18 cellular contexts compared by ENCODE assay signal in the genomic region with DNA sequence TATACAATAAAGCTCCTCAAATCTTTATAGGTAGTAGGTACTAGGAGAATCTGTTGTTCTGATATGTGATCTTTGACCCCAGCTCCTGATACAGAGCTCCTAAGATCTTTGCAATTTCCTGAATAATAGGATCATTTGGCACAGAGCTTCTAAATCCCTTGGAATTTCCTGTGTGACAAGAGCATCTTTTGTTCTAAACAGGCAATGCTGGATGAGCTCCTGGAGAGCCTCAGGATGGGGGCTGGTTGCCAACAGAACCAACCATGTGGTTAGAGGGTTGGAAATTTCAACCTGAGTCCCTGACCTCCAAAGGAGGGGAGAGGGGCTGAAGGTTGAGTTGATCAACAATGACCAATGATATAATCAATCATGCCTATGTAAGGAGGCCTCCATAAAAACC.
DNase-seq lines count a peak whose midpoint lies in the region; TF ChIP-seq lines count a peak whose summit lies in the region.
"Had no signal": no experiment of that assay in that cellular context is flagged by ENCODE, and none has a peak within 500 bp of the region (broad histone marks: within the 10 kb centered on the region; RNA-seq: fewer than 3 reads in every experiment).

No MANE protein-coding gene starts in this region.

- H3K4me3 ChIP-seq in endodermal cell (ENCODE audit: low read length) (peak overlapping the region; percentile 30), neuronal stem cell (ENCODE audit: low read length in 2 of 2) (no peak overlapping the region)
- H3K4me3 ChIP-seq: BLaER1 treated with 17β-estradiol and CSF1 and Interleukin-3, amounts not matched to agents 10 nM and 100 nM; GM23248 had no signal

- H3K27ac ChIP-seq in endodermal cell (ENCODE audit: low read depth, low read length) (no peak overlapping the region), neuronal stem cell (replicated peaks; ENCODE audit: low read length) (peak overlapping the region; percentile 29)
- H3K27ac ChIP-seq: GM23248 had no signal

- H2BK5ac ChIP-seq in neuronal stem cell (ENCODE audit: low read length) = no peak overlapping the region

- TF ChIP-seq CTCF in endodermal cell (conservative IDR thresholded peaks at IDR 0.05) = no peak
- TF ChIP-seq CTCF in nephron progenitor cell (IDR thresholded peaks at IDR 0.05) = no peak

- H3K27ac Mint-ChIP-seq in endodermal cell = no peak overlapping the region
- no peak overlapping the region for H3K27ac Mint-ChIP-seq in nephron progenitor cell
- H3K27ac Mint-ChIP-seq: CD4-positive, CD25-positive, alpha-beta regulatory T cell; IgD-negative memory B cell had no signal

- peaks cover 17% of the 10 kb centered on the region for H3K4me1 Mint-ChIP-seq in endodermal cell
- H3K4me1 Mint-ChIP-seq in nephron progenitor cell = peaks cover 11% of the 10 kb centered on the region
- H3K4me1 Mint-ChIP-seq: CD4-positive, CD25-positive, alpha-beta regulatory T cell; IgD-negative memory B cell had no signal

- no peaks in the 10 kb centered on the region for H3K27me3 ChIP-seq in endodermal cell (ENCODE audit: control insufficient read depth, insufficient read depth, low read length, poor library complexity, severe bottlenecking)
- no peaks in the 10 kb centered on the region for H3K27me3 ChIP-seq in neuronal stem cell (ENCODE audit: control insufficient read depth in 3 of 3, insufficient read depth in 3 of 3, low read depth in 1 of 3, low read length in 3 of 3)
- H3K27me3 ChIP-seq: BLaER1 treated with 17β-estradiol and CSF1 and Interleukin-3, amounts not matched to agents 10 nM and 100 nM had no signal

- no peak overlapping the region for H2BK12ac ChIP-seq in neuronal stem cell (ENCODE audit: low read length)

- H3K9ac ChIP-seq in endodermal cell (ENCODE audit: extremely low read depth, low read length, poor library complexity, severe bottlenecking) (no peak overlapping the region), neuronal stem cell (ENCODE audit: low read depth, low read length, poor library complexity) (no peak overlapping the region)
- H3K9ac ChIP-seq: BLaER1 treated with 17β-estradiol and CSF1 and Interleukin-3, amounts not matched to agents 10 nM and 100 nM; GM23248 had no signal

- DNase-seq in NCI-H748 (lab: John Stamatoyannopoulos, UW; ENCODE audit: unreplicated experiment) (peak; percentile 30), NCI-H748 treated with DMSO at 0.1 percent for 48 hours (lab: John Stamatoyannopoulos, UW) (no peak), NCI-H69 (lab: John Stamatoyannopoulos, UW) (peak; percentile 83), endodermal cell (peak; percentile 57), neuronal stem cell (ENCODE audit: low spot score) (peak; percentile 6), NCI-H2227 treated with DMSO at 0.1 percent for 48 hours (lab: John Stamatoyannopoulos, UW) (no peak), nephron progenitor cell (no peak), NCI-H2196 (lab: John Stamatoyannopoulos, UW; ENCODE audit: unreplicated experiment) (no peak)
- DNase-seq: 8988T; ACHN; CD4-positive, CD25-positive, alpha-beta regulatory T cell; DMS153; DMS79 treated with DMSO at 0.1 percent for 48 hours; EL; GDM1; GM23248 had no signal

- H3K36me3 Mint-ChIP-seq in endodermal cell (ENCODE audit: low read depth) (no peaks in the 10 kb centered on the region), nephron progenitor cell (ENCODE audit: low read depth) (no peaks in the 10 kb centered on the region)
- H3K36me3 Mint-ChIP-seq: CD4-positive, CD25-positive, alpha-beta regulatory T cell; IgD-negative memory B cell had no signal

- H3K79me1 ChIP-seq in neuronal stem cell (ENCODE audit: low read depth, low read length) = no peaks in the 10 kb centered on the region

- no peaks in the 10 kb centered on the region for H3K9me3 ChIP-seq in endodermal cell (ENCODE audit: control insufficient read depth, low read length)
- no peaks in the 10 kb centered on the region for H3K9me3 ChIP-seq in neuronal stem cell (replicated peaks in 1 of 2; ENCODE audit: control insufficient read depth in 2 of 2, insufficient read depth in 1 of 2, low read depth in 1 of 2, low read length in 2 of 2)
- H3K9me3 ChIP-seq: BLaER1 treated with 17β-estradiol and CSF1 and Interleukin-3, amounts not matched to agents 10 nM and 100 nM had no signal

- no peak overlapping the region for H3K23ac ChIP-seq in neuronal stem cell (ENCODE audit: low read depth, low read length, poor library complexity)

- H4K8ac ChIP-seq in neuronal stem cell (ENCODE audit: low read depth, low read length) = no peak overlapping the region

- no peak overlapping the region for H2BK15ac ChIP-seq in neuronal stem cell (ENCODE audit: low read length)

- H3K4me3 Mint-ChIP-seq in endodermal cell (no peak overlapping the region), nephron progenitor cell (no peak overlapping the region)
- H3K4me3 Mint-ChIP-seq: CD4-positive, CD25-positive, alpha-beta regulatory T cell; IgD-negative memory B cell had no signal

- H3K18ac ChIP-seq in neuronal stem cell (ENCODE audit: low read length) = no peak overlapping the region

- H4K91ac ChIP-seq in neuronal stem cell (ENCODE audit: low read depth, low read length, poor library complexity) = no peak overlapping the region

- H3K4me1 ChIP-seq in endodermal cell (ENCODE audit: control insufficient read depth, insufficient read depth, low read length) (peaks cover 13% of the 10 kb centered on the region), neuronal stem cell (ENCODE audit: control insufficient read depth in 2 of 2, insufficient read depth in 1 of 2, low read depth in 1 of 2, low read length in 2 of 2) (no peaks in the 10 kb centered on the region)

- H2BK120ac ChIP-seq in neuronal stem cell (ENCODE audit: low read depth, low read length) = no peak overlapping the region

- no peak overlapping the region for H3K4me2 ChIP-seq in neuronal stem cell (ENCODE audit: insufficient read depth, low read length, poor library complexity, severe bottlenecking)

- H3K9me3 Mint-ChIP-seq in endodermal cell (no peaks in the 10 kb centered on the region), nephron progenitor cell (no peaks in the 10 kb centered on the region)

- no peak overlapping the region for H3K4ac ChIP-seq in neuronal stem cell (ENCODE audit: low read length)

- no peaks in the 10 kb centered on the region for H3K27me3 Mint-ChIP-seq in endodermal cell (ENCODE audit: insufficient read depth)
- H3K27me3 Mint-ChIP-seq in nephron progenitor cell (ENCODE audit: low read depth, poor library complexity) = peaks cover 8% of the 10 kb centered on the region
- H3K27me3 Mint-ChIP-seq: IgD-negative memory B cell had no signal

- H2AFZ ChIP-seq in neuronal stem cell (ENCODE audit: low read length) = no peak overlapping the region
- H2AFZ ChIP-seq: GM23248 had no signal

- H3K14ac ChIP-seq in neuronal stem cell (ENCODE audit: low read length) = no peak overlapping the region

- no peak overlapping the region for H2AK5ac ChIP-seq in neuronal stem cell (ENCODE audit: low read depth, low read length)

- H3K36me3 ChIP-seq in endodermal cell (ENCODE audit: control insufficient read depth, insufficient read depth, low read length) (no peaks in the 10 kb centered on the region), neuronal stem cell (replicated peaks in 1 of 2; ENCODE audit: control insufficient read depth in 2 of 2, insufficient read depth in 2 of 2, low read length in 2 of 2) (no peaks in the 10 kb centered on the region)
- H3K36me3 ChIP-seq: BLaER1 treated with 17β-estradiol and CSF1 and Interleukin-3, amounts not matched to agents 10 nM and 100 nM had no signal

Comparison
In these comparisons a context has a peak if more than half of its experiments do, and no peak if none do; other contexts are left out.
1. DNase-seq: peak in NCI-H748 (single experiment), NCI-H69 (single experiment), endodermal cell (single experiment) and neuronal stem cell (single experiment); none in NCI-H748 treated with DMSO at 0.1 percent for 48 hours (single experiment), NCI-H2227 treated with DMSO at 0.1 percent for 48 hours (single experiment), nephron progenitor cell (single experiment) and NCI-H2196 (single experiment).